1 cellular context compared by ENCODE assay signal in the genomic region with DNA sequence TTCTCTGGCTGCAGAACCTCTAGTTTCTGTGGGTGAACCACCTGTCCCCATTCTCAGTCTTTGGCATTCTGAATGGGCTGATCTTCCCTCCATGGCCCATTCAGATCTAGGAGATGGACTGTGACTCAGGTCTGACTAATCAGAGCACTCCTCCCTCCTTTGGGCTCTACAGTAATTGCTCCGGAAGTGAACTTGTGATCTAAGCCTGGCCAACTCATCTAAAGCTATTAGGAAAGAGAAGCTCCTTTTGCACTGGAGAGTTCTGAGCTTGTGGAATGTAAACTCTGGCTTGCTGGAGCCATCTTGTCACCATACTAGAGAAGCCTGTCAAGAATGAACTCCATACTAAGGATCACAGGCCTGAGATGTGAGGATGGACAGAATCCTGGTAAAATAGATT.
TF ChIP-seq lines count a peak whose summit lies in the region.

No MANE protein-coding gene starts in this region.

TF ChIP-seq in A549, 52 proteins besides CTCF, POLR2A, EP300 and RAD21 (continued from another document):
- TF ChIP-seq, protein P1, sequence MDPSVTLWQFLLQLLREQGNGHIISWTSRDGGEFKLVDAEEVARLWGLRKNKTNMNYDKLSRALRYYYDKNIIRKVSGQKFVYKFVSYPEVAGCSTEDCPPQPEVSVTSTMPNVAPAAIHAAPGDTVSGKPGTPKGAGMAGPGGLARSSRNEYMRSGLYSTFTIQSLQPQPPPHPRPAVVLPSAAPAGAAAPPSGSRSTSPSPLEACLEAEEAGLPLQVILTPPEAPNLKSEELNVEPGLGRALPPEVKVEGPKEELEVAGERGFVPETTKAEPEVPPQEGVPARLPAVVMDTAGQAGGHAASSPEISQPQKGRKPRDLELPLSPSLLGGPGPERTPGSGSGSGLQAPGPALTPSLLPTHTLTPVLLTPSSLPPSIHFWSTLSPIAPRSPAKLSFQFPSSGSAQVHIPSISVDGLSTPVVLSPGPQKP (IDR thresholded peaks at IDR 0.05; ENCODE audit: low read depth, low read length): no peak
- TF ChIP-seq NPAS2 (CRISPR knock-in tag; IDR thresholded peaks at IDR 0.05; ENCODE audit: borderline replicate concordance): no peak
